ENCODE assay signal across 8 cellular contexts in the genomic region with DNA sequence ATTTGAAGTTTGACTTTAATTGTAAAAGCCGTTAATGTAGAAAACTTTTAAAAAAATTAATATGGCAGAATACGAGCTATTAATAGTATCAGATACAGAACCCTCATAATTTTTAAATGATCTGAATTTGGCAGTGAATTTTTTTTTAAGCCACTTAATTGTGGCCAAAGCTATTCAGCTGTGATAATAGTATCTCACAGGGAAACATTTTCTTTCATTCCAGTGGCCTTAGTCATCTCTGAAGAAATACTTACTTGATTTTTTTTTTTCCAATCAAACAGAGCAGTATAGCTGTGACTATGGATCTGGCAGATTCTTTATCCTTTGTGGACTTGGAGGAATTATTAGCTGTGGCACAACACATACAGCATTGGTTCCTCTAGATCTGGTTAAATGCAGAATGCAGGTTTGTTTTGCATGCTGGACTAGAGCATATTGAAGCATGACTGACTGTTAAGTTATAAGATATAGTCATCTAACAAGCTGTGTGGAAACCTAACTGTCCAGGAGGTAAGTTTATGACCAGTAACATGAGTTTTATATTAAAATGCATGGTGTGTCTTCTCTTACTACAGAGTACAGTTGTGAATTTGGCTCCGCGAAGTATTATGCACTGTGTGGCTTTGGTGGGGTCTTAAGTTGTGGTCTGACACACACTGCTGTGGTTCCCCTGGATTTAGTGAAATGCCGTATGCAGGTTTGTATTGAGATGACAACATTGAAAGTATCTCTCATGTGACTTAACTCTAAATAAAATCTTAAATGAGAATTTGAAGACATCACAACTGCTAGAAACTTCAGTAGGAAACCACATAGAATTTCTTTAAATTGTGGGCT. TPM values are rescaled to one million over a fixed set of nuclear protein-coding genes. Genes with fewer than 3 reads are reported as not detected.
DNase-seq lines count a peak whose midpoint lies in the region; ATAC-seq, FAIRE-seq and TF ChIP-seq lines count a peak whose summit lies in the region.

No MANE protein-coding gene starts in this region.

- WGBS in heart left ventricle, 4 donors, result 15 to 28% (median 19%) methylated on average over 5 of the region's 5 CpGs

- H3K27ac ChIP-seq in heart left ventricle, result peak overlapping the region in 10 of 12 donors; percentile 97 to 99 (median 99)

- no peaks in the 10 kb centered on the region for H3K9me3 ChIP-seq in heart left ventricle
- no peaks in the 10 kb centered on the region for H3K9me3 ChIP-seq in iPS-15b (ENCODE audit: control insufficient read depth, insufficient read depth, low read length)

- H3K4me1 Mint-ChIP-seq in activated T-helper 2 cell treated with anti-CD3 and anti-CD28 coated beads, Interferon-gamma antibody, Interleukin-2, Interleukin-4, amounts not matched to agents 10 μg/mL and 5 μg/mL and 100 μg/mL, durations not matched to agents 14 hours and 24 hours and 36 hours (ENCODE audit: low read depth), result peaks cover 23% of the 10 kb centered on the region
- H3K4me1 Mint-ChIP-seq in stimulated activated naive CD8-positive, alpha-beta T cell treated with anti-CD3 and anti-CD28 coated beads, Interleukin-15, Interleukin-2, amounts not matched to agents 100 ng/mL and 50 ng/mL, for 24 hours (ENCODE audit: low read depth), result peaks cover 42% of the 10 kb centered on the region

- H3K27me3 ChIP-seq in heart left ventricle (no peaks in the 10 kb centered on the region), iPS-15b (ENCODE audit: control insufficient read depth, insufficient read depth, low read length) (no peaks in the 10 kb centered on the region)

- H3K9me3 Mint-ChIP-seq in activated T-helper 2 cell treated with anti-CD3 and anti-CD28 coated beads, Interferon-gamma antibody, Interleukin-2, Interleukin-4, amounts not matched to agents 10 μg/mL and 5 μg/mL and 100 μg/mL, durations not matched to agents 14 hours and 24 hours and 36 hours, result no peaks in the 10 kb centered on the region
- no peaks in the 10 kb centered on the region for H3K9me3 Mint-ChIP-seq in stimulated activated naive CD8-positive, alpha-beta T cell treated with anti-CD3 and anti-CD28 coated beads, Interleukin-15, Interleukin-2, amounts not matched to agents 100 ng/mL and 50 ng/mL, for 24 hours

- peaks cover 63% of the 10 kb centered on the region for H3K36me3 Mint-ChIP-seq in activated T-helper 2 cell treated with anti-CD3 and anti-CD28 coated beads, Interferon-gamma antibody, Interleukin-2, Interleukin-4, amounts not matched to agents 10 μg/mL and 5 μg/mL and 100 μg/mL, durations not matched to agents 14 hours and 24 hours and 36 hours (ENCODE audit: low read depth)
- H3K36me3 Mint-ChIP-seq in stimulated activated naive CD8-positive, alpha-beta T cell treated with anti-CD3 and anti-CD28 coated beads, Interleukin-15, Interleukin-2, amounts not matched to agents 100 ng/mL and 50 ng/mL, for 24 hours (ENCODE audit: low read depth), result peaks cover 58% of the 10 kb centered on the region

- peak overlapping the region; percentile 91 for H3K4me3 Mint-ChIP-seq in activated T-helper 2 cell treated with anti-CD3 and anti-CD28 coated beads, Interferon-gamma antibody, Interleukin-2, Interleukin-4, amounts not matched to agents 10 μg/mL and 5 μg/mL and 100 μg/mL, durations not matched to agents 14 hours and 24 hours and 36 hours (ENCODE audit: low read depth)
- peak overlapping the region; percentile 99 for H3K4me3 Mint-ChIP-seq in stimulated activated naive CD8-positive, alpha-beta T cell treated with anti-CD3 and anti-CD28 coated beads, Interleukin-15, Interleukin-2, amounts not matched to agents 100 ng/mL and 50 ng/mL, for 24 hours

- no peak for TF ChIP-seq POLR2A in heart left ventricle (IDR thresholded peaks at IDR 0.05)

- FAIRE-seq in HTR-8/SVneo (lab: Jason Lieb, UNC), result no peak

- H3K9ac ChIP-seq in iPS-15b (ENCODE audit: low read depth, low read length), result peak overlapping the region; percentile 99

- intact Hi-C loops in heart left ventricle (cut with DNase I), result loop anchor here in 5 of 10 donors (2.0 to 10.0 kb wide), 4 partner anchors 47 to 91 kb away; a partner anchor contains a TSS
- intact Hi-C loops in left ventricle myocardium superior (cut with micrococcal nuclease), result loop anchor here (10.0 kb wide), 1 partner anchor 49 kb away; a partner anchor contains a TSS
- intact Hi-C loops in activated T-helper 2 cell treated with anti-CD3 and anti-CD28 coated beads, Interferon-gamma antibody, Interleukin-2, Interleukin-4, amounts not matched to agents 10 μg/mL and 5 μg/mL and 100 μg/mL, durations not matched to agents 14 hours and 24 hours and 36 hours (cut with micrococcal nuclease), result no loop called here

- TF ChIP-seq CTCF in heart left ventricle (IDR thresholded peaks at IDR 0.05), result no peak

- DNase-seq in heart left ventricle (no peak), left ventricle myocardium superior (no peak), HTR-8/SVneo (ENCODE audit: insufficient read length, low spot score) (no peak)
- DNase-seq in activated T-helper 2 cell treated with anti-CD3 and anti-CD28 coated beads, Interferon-gamma antibody, Interleukin-2, Interleukin-4, amounts not matched to agents 10 μg/mL and 5 μg/mL and 100 μg/mL, durations not matched to agents 14 hours and 24 hours and 36 hours (ENCODE audit: low spot score), result no peak

- H3K4me3 ChIP-seq in heart left ventricle, result peak overlapping the region; percentile 58 to 98 (median 90)
- peak overlapping the region; percentile 98 for H3K4me3 ChIP-seq in iPS-15b (ENCODE audit: low read depth, low read length)

- H3K27ac Mint-ChIP-seq in activated T-helper 2 cell treated with anti-CD3 and anti-CD28 coated beads, Interferon-gamma antibody, Interleukin-2, Interleukin-4, amounts not matched to agents 10 μg/mL and 5 μg/mL and 100 μg/mL, durations not matched to agents 14 hours and 24 hours and 36 hours, result peak overlapping the region; percentile 93
- peak overlapping the region; percentile 98 for H3K27ac Mint-ChIP-seq in stimulated activated naive CD8-positive, alpha-beta T cell treated with anti-CD3 and anti-CD28 coated beads, Interleukin-15, Interleukin-2, amounts not matched to agents 100 ng/mL and 50 ng/mL, for 24 hours

- ATAC-seq in heart left ventricle (no peak), left ventricle myocardium superior (no peak), GM18907 (IDR thresholded peaks at IDR 0.05; ENCODE audit: unreplicated experiment) (no peak), GM21360 (IDR thresholded peaks at IDR 0.05; ENCODE audit: unreplicated experiment) (no peak)

- H3K36me3 ChIP-seq in heart left ventricle, result peaks cover 0 to 51% (median 50%) of the 10 kb centered on the region in 9 donors
- peaks cover 35% of the 10 kb centered on the region for H3K36me3 ChIP-seq in iPS-15b (ENCODE audit: control insufficient read depth, insufficient read depth, low read length)

- peaks cover 0 to 36% (median 23%) of the 10 kb centered on the region in 12 donors for H3K4me1 ChIP-seq in heart left ventricle
- H3K4me1 ChIP-seq in iPS-15b (ENCODE audit: control insufficient read depth, insufficient read depth, low read length), result no peaks in the 10 kb centered on the region

- no peaks in the 10 kb centered on the region for H3K27me3 Mint-ChIP-seq in activated T-helper 2 cell treated with anti-CD3 and anti-CD28 coated beads, Interferon-gamma antibody, Interleukin-2, Interleukin-4, amounts not matched to agents 10 μg/mL and 5 μg/mL and 100 μg/mL, durations not matched to agents 14 hours and 24 hours and 36 hours (ENCODE audit: low read depth)
- no peaks in the 10 kb centered on the region for H3K27me3 Mint-ChIP-seq in stimulated activated naive CD8-positive, alpha-beta T cell treated with anti-CD3 and anti-CD28 coated beads, Interleukin-15, Interleukin-2, amounts not matched to agents 100 ng/mL and 50 ng/mL, for 24 hours

RNA-seq across cellular contexts. Expression of a gene that starts 1.9 kb away (rescaled TPM):
- 1,000 to 10,000 TPM in 8 of 9 donors, 100 to 1,000 TPM in 1; 852 to 2,779 (median 1,586) TPM for total RNA-seq in heart left ventricle
- polyA plus RNA-seq in heart left ventricle, result 1,000 to 10,000 TPM; 1,296 to 1,376 TPM
- total RNA-seq in left ventricle myocardium superior, result 1,843 TPM
- 619 and 622 TPM in 2 replicates for total RNA-seq in activated T-helper 2 cell treated with anti-CD3 and anti-CD28 coated beads, Interferon-gamma antibody, Interleukin-2, Interleukin-4, amounts not matched to agents 10 μg/mL and 5 μg/mL and 100 μg/mL, durations not matched to agents 14 hours and 24 hours and 36 hours

RNA-seq across cellular contexts. Expression of a gene that starts 49.2 kb away (rescaled TPM):
- total RNA-seq in heart left ventricle (10 to 100 TPM in 1 of 9 donors, 1 to 10 TPM in 8; 3.6 to 16.5 (median 4.8) TPM), left ventricle myocardium superior (4.0 TPM)
- polyA plus RNA-seq in heart left ventricle, result 10 to 100 TPM in 1 of 2 donors, 1 to 10 TPM in 1; 6.1 to 11.4 TPM
- 39.9 and 41.1 TPM in 2 replicates for total RNA-seq in activated T-helper 2 cell treated with anti-CD3 and anti-CD28 coated beads, Interferon-gamma antibody, Interleukin-2, Interleukin-4, amounts not matched to agents 10 μg/mL and 5 μg/mL and 100 μg/mL, durations not matched to agents 14 hours and 24 hours and 36 hours

RNA-seq across cellular contexts. Expression of a gene that starts 49.7 kb away (rescaled TPM):
- total RNA-seq in heart left ventricle (10 to 100 TPM in 1 of 9 donors, 1 to 10 TPM in 8; 2.9 to 11.6 (median 3.8) TPM), left ventricle myocardium superior (3.8 TPM)
- polyA plus RNA-seq in heart left ventricle, result 1 to 10 TPM; 2.5 to 3.7 TPM
- total RNA-seq in activated T-helper 2 cell treated with anti-CD3 and anti-CD28 coated beads, Interferon-gamma antibody, Interleukin-2, Interleukin-4, amounts not matched to agents 10 μg/mL and 5 μg/mL and 100 μg/mL, durations not matched to agents 14 hours and 24 hours and 36 hours, result 28.3 and 31.2 TPM in 2 replicates
